1 cellular context compared by ENCODE assay signal in the genomic region with DNA sequence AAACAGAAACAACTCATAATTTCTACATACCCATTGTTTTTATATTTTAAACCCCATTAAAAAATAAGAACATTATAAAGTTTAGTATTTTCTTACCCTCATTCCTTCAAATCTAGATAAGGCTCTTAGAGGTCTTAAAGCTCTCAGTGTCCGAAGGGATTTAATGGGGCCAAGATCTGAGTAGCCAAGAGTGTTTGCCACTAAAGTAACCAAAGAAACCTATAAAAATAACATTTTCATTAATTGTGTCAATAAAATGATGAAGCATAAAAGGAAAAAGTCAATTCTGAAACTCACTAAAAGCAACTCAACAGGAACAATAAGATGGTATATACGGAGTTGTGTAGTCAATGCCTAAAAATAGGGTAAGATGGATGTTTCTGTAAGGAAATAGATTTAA.
TF ChIP-seq lines count a peak whose summit lies in the region.

No MANE protein-coding gene starts in this region.

TF ChIP-seq in SK-N-SH treated with all-trans-retinoic acid at 6 μM for 48 hours, 23 proteins besides CTCF, POLR2A, EP300 and RAD21 (continued from another document):
- TF ChIP-seq, protein P1, sequence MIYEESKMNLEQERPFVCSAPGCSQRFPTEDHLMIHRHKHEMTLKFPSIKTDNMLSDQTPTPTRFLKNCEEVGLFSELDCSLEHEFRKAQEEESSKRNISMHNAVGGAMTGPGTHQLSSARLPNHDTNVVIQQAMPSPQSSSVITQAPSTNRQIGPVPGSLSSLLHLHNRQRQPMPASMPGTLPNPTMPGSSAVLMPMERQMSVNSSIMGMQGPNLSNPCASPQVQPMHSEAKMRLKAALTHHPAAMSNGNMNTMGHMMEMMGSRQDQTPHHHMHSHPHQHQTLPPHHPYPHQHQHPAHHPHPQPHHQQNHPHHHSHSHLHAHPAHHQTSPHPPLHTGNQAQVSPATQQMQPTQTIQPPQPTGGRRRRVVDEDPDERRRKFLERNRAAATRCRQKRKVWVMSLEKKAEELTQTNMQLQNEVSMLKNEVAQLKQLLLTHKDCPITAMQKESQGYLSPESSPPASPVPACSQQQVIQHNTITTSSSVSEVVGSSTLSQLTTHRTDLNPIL (CRISPR knock-in tag; IDR thresholded peaks at IDR 0.05; ENCODE audit: low read depth), result no peak
- TF ChIP-seq ZFP3 (CRISPR knock-in tag; IDR thresholded peaks at IDR 0.05) (no peak), SNAI2 (CRISPR knock-in tag; IDR thresholded peaks at IDR 0.05) (no peak), ZNF70 (CRISPR knock-in tag; IDR thresholded peaks at IDR 0.05) (no peak), TCF4 (CRISPR knock-in tag; IDR thresholded peaks at IDR 0.05; ENCODE audit: borderline replicate concordance) (no peak), ZNF565 (CRISPR knock-in tag; conservative IDR thresholded peaks at IDR 0.05; ENCODE audit: low read depth) (no peak), ZC3H10 (CRISPR knock-in tag; IDR thresholded peaks at IDR 0.05) (no peak), CSDC2 (CRISPR knock-in tag; IDR thresholded peaks at IDR 0.05) (no peak), TOX (CRISPR knock-in tag; IDR thresholded peaks at IDR 0.05; ENCODE audit: borderline replicate concordance) (no peak), RARB (CRISPR knock-in tag; IDR thresholded peaks at IDR 0.05) (no peak)
- TF ChIP-seq, protein P2, sequence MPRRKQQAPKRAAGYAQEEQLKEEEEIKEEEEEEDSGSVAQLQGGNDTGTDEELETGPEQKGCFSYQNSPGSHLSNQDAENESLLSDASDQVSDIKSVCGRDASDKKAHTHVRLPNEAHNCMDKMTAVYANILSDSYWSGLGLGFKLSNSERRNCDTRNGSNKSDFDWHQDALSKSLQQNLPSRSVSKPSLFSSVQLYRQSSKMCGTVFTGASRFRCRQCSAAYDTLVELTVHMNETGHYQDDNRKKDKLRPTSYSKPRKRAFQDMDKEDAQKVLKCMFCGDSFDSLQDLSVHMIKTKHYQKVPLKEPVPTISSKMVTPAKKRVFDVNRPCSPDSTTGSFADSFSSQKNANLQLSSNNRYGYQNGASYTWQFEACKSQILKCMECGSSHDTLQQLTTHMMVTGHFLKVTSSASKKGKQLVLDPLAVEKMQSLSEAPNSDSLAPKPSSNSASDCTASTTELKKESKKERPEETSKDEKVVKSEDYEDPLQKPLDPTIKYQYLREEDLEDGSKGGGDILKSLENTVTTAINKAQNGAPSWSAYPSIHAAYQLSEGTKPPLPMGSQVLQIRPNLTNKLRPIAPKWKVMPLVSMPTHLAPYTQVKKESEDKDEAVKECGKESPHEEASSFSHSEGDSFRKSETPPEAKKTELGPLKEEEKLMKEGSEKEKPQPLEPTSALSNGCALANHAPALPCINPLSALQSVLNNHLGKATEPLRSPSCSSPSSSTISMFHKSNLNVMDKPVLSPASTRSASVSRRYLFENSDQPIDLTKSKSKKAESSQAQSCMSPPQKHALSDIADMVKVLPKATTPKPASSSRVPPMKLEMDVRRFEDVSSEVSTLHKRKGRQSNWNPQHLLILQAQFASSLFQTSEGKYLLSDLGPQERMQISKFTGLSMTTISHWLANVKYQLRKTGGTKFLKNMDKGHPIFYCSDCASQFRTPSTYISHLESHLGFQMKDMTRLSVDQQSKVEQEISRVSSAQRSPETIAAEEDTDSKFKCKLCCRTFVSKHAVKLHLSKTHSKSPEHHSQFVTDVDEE (CRISPR knock-in tag; IDR thresholded peaks at IDR 0.05), result no peak
